27 cellular contexts compared by ENCODE assay signal in genomic region chr16:57514891-57515600, GRCh38. TPM values are rescaled to one million over a fixed set of nuclear protein-coding genes. Genes with fewer than 3 reads are reported as not detected.
A peak's percentile ranks its signal among the peaks of the same experiment; 100 is the strongest.
DNase-seq lines count a peak whose midpoint lies in the region; ATAC-seq and FAIRE-seq lines count a peak whose summit lies in the region.
"Had no signal": no experiment of that assay in that cellular context is flagged by ENCODE, and none has a peak within 500 bp of the region (broad histone marks: within the 10 kb centered on the region; RNA-seq: fewer than 3 reads in every experiment).

No MANE protein-coding gene starts in this region.

- H2BK5ac ChIP-seq in neuronal stem cell (ENCODE audit: low read length) = peak overlapping the region; percentile 58

- H3K36me3 Mint-ChIP-seq in activated T-helper 17 cell treated with anti-CD3 and anti-CD28 coated beads, Interleukin-2, amount 50 U/mL, for 72 hours (ENCODE audit: low read depth) = peaks cover 38% of the 10 kb centered on the region
- peaks cover 17% of the 10 kb centered on the region for H3K36me3 Mint-ChIP-seq in effector memory CD8-positive, alpha-beta T cell (ENCODE audit: insufficient read depth)
- H3K36me3 Mint-ChIP-seq: brain had no signal

- no peaks in the 10 kb centered on the region for H3K9me3 Mint-ChIP-seq in activated T-helper 17 cell treated with anti-CD3 and anti-CD28 coated beads, Interleukin-2, amount 50 U/mL, for 72 hours
- H3K9me3 Mint-ChIP-seq in effector memory CD8-positive, alpha-beta T cell = no peaks in the 10 kb centered on the region
- H3K9me3 Mint-ChIP-seq: brain; T-helper 2 cell treated with Interferon-gamma antibody and Interleukin-4, amounts not matched to agents 5 μg/mL and 100 μg/mL, for 36 hours had no signal

- H3K4me3 Mint-ChIP-seq in activated T-helper 17 cell treated with anti-CD3 and anti-CD28 coated beads, Interleukin-2, amount 50 U/mL, for 72 hours = no peak overlapping the region
- H3K4me3 Mint-ChIP-seq in effector memory CD8-positive, alpha-beta T cell = no peak overlapping the region
- H3K4me3 Mint-ChIP-seq: brain; T-helper 2 cell treated with Interferon-gamma antibody and Interleukin-4, amounts not matched to agents 5 μg/mL and 100 μg/mL, for 36 hours had no signal

- peaks cover 4% of the 10 kb centered on the region for H3K79me1 ChIP-seq in neuronal stem cell (ENCODE audit: low read depth, low read length)

- H3K14ac ChIP-seq in neuronal stem cell (ENCODE audit: low read length) = peak overlapping the region; percentile 28

- H4K8ac ChIP-seq in neuronal stem cell (ENCODE audit: low read depth, low read length) = no peak overlapping the region

- no peak overlapping the region for H2BK15ac ChIP-seq in neuronal stem cell (ENCODE audit: low read length)

- H2AFZ ChIP-seq in neuronal stem cell (ENCODE audit: low read length) = no peak overlapping the region

- peaks cover 0 to 10% of the 10 kb centered on the region in 2 donors for H3K4me1 ChIP-seq in neuronal stem cell (ENCODE audit: control insufficient read depth in 2 of 2, insufficient read depth in 1 of 2, low read depth in 1 of 2, low read length in 2 of 2)

- no peak overlapping the region for H3K9ac ChIP-seq in neuronal stem cell (ENCODE audit: low read depth, low read length, poor library complexity)
- H3K9ac ChIP-seq: KMS-11 had no signal

- no peak overlapping the region for H3K27ac ChIP-seq in neuronal stem cell (replicated peaks; ENCODE audit: low read length)
- H3K27ac ChIP-seq: C4-2B, KMS-11, WERI-Rb-1 had no signal

- peak overlapping the region; percentile 9 for H3K27ac Mint-ChIP-seq in activated T-helper 17 cell treated with anti-CD3 and anti-CD28 coated beads, Interleukin-2, amount 50 U/mL, for 72 hours
- H3K27ac Mint-ChIP-seq in effector memory CD8-positive, alpha-beta T cell = peak overlapping the region in 1 of 2 donors; percentile 63
- H3K27ac Mint-ChIP-seq: T-helper 2 cell treated with Interferon-gamma antibody and Interleukin-4, amounts not matched to agents 5 μg/mL and 100 μg/mL, for 36 hours had no signal

- peaks cover 1% of the 10 kb centered on the region for H3K4me1 Mint-ChIP-seq in activated T-helper 17 cell treated with anti-CD3 and anti-CD28 coated beads, Interleukin-2, amount 50 U/mL, for 72 hours
- peaks cover 4 to 5% of the 10 kb centered on the region in 2 donors for H3K4me1 Mint-ChIP-seq in effector memory CD8-positive, alpha-beta T cell (ENCODE audit: low read depth in 2 of 2)

- no peak overlapping the region for H2BK120ac ChIP-seq in neuronal stem cell (ENCODE audit: low read depth, low read length)

- H3K36me3 ChIP-seq in neuronal stem cell (replicated peaks in 1 of 2; ENCODE audit: control insufficient read depth in 2 of 2, insufficient read depth in 2 of 2, low read length in 2 of 2) = peaks cover 7 to 16% of the 10 kb centered on the region in 2 donors
- H3K36me3 ChIP-seq: uterus, WERI-Rb-1 had no signal

- H3K4me2 ChIP-seq in neuronal stem cell (ENCODE audit: insufficient read depth, low read length, poor library complexity, severe bottlenecking) = no peak overlapping the region
- H3K4me2 ChIP-seq: KMS-11 had no signal

- peak overlapping the region; percentile 74 for H2AK5ac ChIP-seq in neuronal stem cell (ENCODE audit: low read depth, low read length)

- no peak overlapping the region for H3K23ac ChIP-seq in neuronal stem cell (ENCODE audit: low read depth, low read length, poor library complexity)

- no CpG with 5 or more reads among the region's 21 CpGs for WGBS in neuronal stem cell (ENCODE audit: extremely low coverage in 2 of 2, insufficient read length in 2 of 2, insufficient replicate concordance in 1 of 2), 2 donors

- DNase-seq in ELF-1 (ENCODE audit: low read depth, low spot score) (peak; percentile 82), islet precursor cell (peak; percentile 97), neuronal stem cell (ENCODE audit: low spot score) (no peak), epidermal melanocyte (ENCODE audit: insufficient read length, low spot score) (no peak), urothelium cell line (ENCODE audit: low spot score) (no peak)
- DNase-seq in activated CD4-positive, alpha-beta T cell treated with anti-CD3 and anti-CD28 coated beads for 48 hours = no peak
- DNase-seq in effector memory CD8-positive, alpha-beta T cell = no peak
- DNase-seq: activated CD4-positive, alpha-beta T cell treated with anti-CD3 and anti-CD28 coated beads, Interleukin-2, amount 50 U/mL, for 4 hours; activated CD8-positive, alpha-beta memory T cell treated with anti-CD3 and anti-CD28 coated beads, Interleukin-2, amount 50 U/mL, for 48 hours; activated effector memory CD4-positive, alpha-beta T cell treated with Interleukin-2 at 50 U/mL for 16 hours; glutamatergic neuron; NCI-H524 treated with DMSO at 0.1 percent for 48 hours; WERI-Rb-1 had no signal

- H3K4me3 ChIP-seq in neuronal stem cell (ENCODE audit: low read length in 2 of 2) = no peak overlapping the region
- H3K4me3 ChIP-seq: uterus had no signal

- no peaks in the 10 kb centered on the region for H3K27me3 ChIP-seq in neuronal stem cell (ENCODE audit: control insufficient read depth in 3 of 3, insufficient read depth in 3 of 3, low read depth in 1 of 3, low read length in 3 of 3)
- H3K27me3 ChIP-seq: uterus had no signal

- H4K91ac ChIP-seq in neuronal stem cell (ENCODE audit: low read depth, low read length, poor library complexity) = no peak overlapping the region

- H3K27me3 Mint-ChIP-seq in activated T-helper 17 cell treated with anti-CD3 and anti-CD28 coated beads, Interleukin-2, amount 50 U/mL, for 72 hours = no peaks in the 10 kb centered on the region
- no peaks in the 10 kb centered on the region for H3K27me3 Mint-ChIP-seq in effector memory CD8-positive, alpha-beta T cell
- H3K27me3 Mint-ChIP-seq: brain had no signal

- FAIRE-seq in urothelium cell line (lab: Jason Lieb, UNC) = no peak
- FAIRE-seq: colon had no signal

- no peak for ATAC-seq in activated T-helper 17 cell treated with anti-CD3 and anti-CD28 coated beads, Interleukin-2, amount 50 U/mL, for 72 hours (replicated peaks)
- no peak for ATAC-seq in effector memory CD8-positive, alpha-beta T cell (replicated peaks)
- ATAC-seq: sciatic nerve had no signal

- H2BK12ac ChIP-seq in neuronal stem cell (ENCODE audit: low read length) = no peak overlapping the region

- H3K18ac ChIP-seq in neuronal stem cell (ENCODE audit: low read length) = no peak overlapping the region

- no peak overlapping the region for H3K4ac ChIP-seq in neuronal stem cell (ENCODE audit: low read length)

- no peaks in the 10 kb centered on the region for H3K9me3 ChIP-seq in neuronal stem cell (replicated peaks in 1 of 2; ENCODE audit: control insufficient read depth in 2 of 2, insufficient read depth in 1 of 2, low read depth in 1 of 2, low read length in 2 of 2)
- H3K9me3 ChIP-seq: uterus had no signal

RNA-seq across cellular contexts. Expression of gene CCDC102A, which starts 21.3 kb away (rescaled TPM):
- total RNA-seq in activated T-helper 17 cell treated with anti-CD3 and anti-CD28 coated beads, Interleukin-2, amount 50 U/mL, for 72 hours = 10 to 100 TPM; 16.7 to 21.2 TPM
- 6.4 TPM for polyA plus RNA-seq in neuronal stem cell (2013, experiment 1 of 2)
- 6.3 TPM for polyA plus RNA-seq in neuronal stem cell (2013, experiment 2 of 2)

RNA-seq across cellular contexts. Expression of gene ADGRG5, which starts 27.4 kb away (rescaled TPM):
- total RNA-seq in activated T-helper 17 cell treated with anti-CD3 and anti-CD28 coated beads, Interleukin-2, amount 50 U/mL, for 72 hours = 10 to 100 TPM; 13.7 to 36.9 TPM
- 1.7 TPM for polyA plus RNA-seq in neuronal stem cell (2013, experiment 1 of 2)
- polyA plus RNA-seq in neuronal stem cell (2013, experiment 2 of 2) = 1.7 TPM
- total RNA-seq: fibroblast of lung, HT1080, lung microvascular endothelial cell, myocyte, osteocyte had no signal
- polyA plus RNA-seq: AG04450, fibroblast of lung had no signal

RNA-seq across cellular contexts. Expression of gene DOK4, which starts 28.8 kb away (rescaled TPM):
- 10 to 100 TPM in 1 of 2 donors, 1 to 10 TPM in 1; 6.4 to 16.8 TPM for total RNA-seq in activated T-helper 17 cell treated with anti-CD3 and anti-CD28 coated beads, Interleukin-2, amount 50 U/mL, for 72 hours
- polyA plus RNA-seq in neuronal stem cell (2013, experiment 1 of 2) = 17.3 TPM
- 15.7 TPM for polyA plus RNA-seq in neuronal stem cell (2013, experiment 2 of 2)

RNA-seq across cellular contexts. Expression of gene POLR2C, which starts 52.6 kb away (rescaled TPM):
- 10 to 100 TPM; 71.3 to 86.2 TPM for total RNA-seq in activated T-helper 17 cell treated with anti-CD3 and anti-CD28 coated beads, Interleukin-2, amount 50 U/mL, for 72 hours
- 50.6 TPM for polyA plus RNA-seq in neuronal stem cell (2013, experiment 1 of 2)
- polyA plus RNA-seq in neuronal stem cell (2013, experiment 2 of 2) = 49.2 TPM

Comparison
In these comparisons a context has a peak if more than half of its experiments do, and no peak if none do; other contexts are left out.
1. DNase-seq: peak in ELF-1 (single experiment) and islet precursor cell (single experiment); none in neuronal stem cell (single experiment), epidermal melanocyte (single experiment), activated CD4-positive, alpha-beta T cell treated with anti-CD3 and anti-CD28 coated beads for 48 hours (single experiment), effector memory CD8-positive, alpha-beta T cell (0 of 3) and urothelium cell line (single experiment).